ENCODE assay signal across 12 cellular contexts in genomic region chr13:49308977-49309408, GRCh38.
DNase-seq lines count a peak whose midpoint lies in the region; ATAC-seq and TF ChIP-seq lines count a peak whose summit lies in the region.
"Had no signal": no experiment of that assay in that cellular context is flagged by ENCODE, and none has a peak within 500 bp of the region (broad histone marks: within the 10 kb centered on the region; RNA-seq: fewer than 3 reads in every experiment).

No MANE protein-coding gene starts in this region.

- DNase-seq in Right ventricle myocardium superior = peak; percentile 61
- peak; percentile 65 for DNase-seq in osteoblast (ENCODE audit: insufficient read length, low spot score, missing footprints)
- DNase-seq in upper lobe of left lung = peak in 1 of 2 donors; percentile 77
- DNase-seq in activated CD8-positive, alpha-beta memory T cell treated with anti-CD3 and anti-CD28 coated beads, Interleukin-2, amount 50 U/mL, for 4 hours = no peak
- DNase-seq in NCI-H226 = no peak
- DNase-seq: activated T-cell treated with anti-CD3 and anti-CD28 coated beads, Interleukin-2, amount 50 U/mL, for 24 hours; CD4-positive, alpha-beta memory T cell; NCI-H1048; NCI-H524; retina had no signal

- no peaks in the 10 kb centered on the region for H4K20me1 ChIP-seq in osteoblast (ENCODE audit: insufficient read depth, low read length)

- no peak for TF ChIP-seq POLR2A in upper lobe of left lung (IDR thresholded peaks at IDR 0.05)

- intact Hi-C loops in Right ventricle myocardium superior (cut with DNase I) = loop anchor here (5.0 kb wide), 1 partner anchor 133 kb away; the partner anchor contains the start of genes CAB39L and SETDB2

- no peaks in the 10 kb centered on the region for H3K27me3 ChIP-seq in osteoblast (ENCODE audit: insufficient read depth, low read length)
- H3K27me3 ChIP-seq in upper lobe of left lung = no peaks in the 10 kb centered on the region

- H3K4me2 ChIP-seq in osteoblast (ENCODE audit: insufficient read depth, low read length) = peak overlapping the region; percentile 61

- H3K9me3 Mint-ChIP-seq in brain = no peaks in the 10 kb centered on the region
- H3K9me3 Mint-ChIP-seq: activated T-cell treated with anti-CD3 and anti-CD28 coated beads, Interleukin-2, amount 50 U/mL, for 24 hours; CD4-positive, alpha-beta memory T cell had no signal

- TF ChIP-seq EP300 in upper lobe of left lung (IDR thresholded peaks at IDR 0.05) = no peak

- H3K4me3 Mint-ChIP-seq in brain = no peak overlapping the region
- H3K4me3 Mint-ChIP-seq: activated T-cell treated with anti-CD3 and anti-CD28 coated beads, Interleukin-2, amount 50 U/mL, for 24 hours had no signal

- peak overlapping the region in 3 of 5 experiments; percentile 20 to 95 (median 80) for H3K27ac Mint-ChIP-seq in brain
- H3K27ac Mint-ChIP-seq: activated T-cell treated with anti-CD3 and anti-CD28 coated beads, Interleukin-2, amount 50 U/mL, for 24 hours; CD4-positive, alpha-beta memory T cell had no signal

- H3K4me1 ChIP-seq in osteoblast (ENCODE audit: insufficient read depth, low read length) (peaks cover 26% of the 10 kb centered on the region), upper lobe of left lung (peaks cover 25 to 29% (median 26%) of the 10 kb centered on the region in 4 donors)

- peak overlapping the region; percentile 90 for H2AFZ ChIP-seq in osteoblast (ENCODE audit: low read length)

- no peaks in the 10 kb centered on the region for H3K9me3 ChIP-seq in osteoblast (ENCODE audit: low read depth, low read length)
- H3K9me3 ChIP-seq in upper lobe of left lung = no peaks in the 10 kb centered on the region

- no peak overlapping the region for H3K4me3 ChIP-seq in osteoblast (ENCODE audit: insufficient read depth, low read length)
- no peak overlapping the region for H3K4me3 ChIP-seq in upper lobe of left lung

- H3K4me1 Mint-ChIP-seq in brain = peaks cover 29% of the 10 kb centered on the region

- H3K36me3 Mint-ChIP-seq in brain = peaks cover 20% of the 10 kb centered on the region

- peak overlapping the region; percentile 83 for H3K27ac ChIP-seq in osteoblast (ENCODE audit: low read depth, low read length)
- H3K27ac ChIP-seq in upper lobe of left lung = peak overlapping the region; percentile 63 to 82 (median 74)

- no peaks in the 10 kb centered on the region for H3K79me2 ChIP-seq in osteoblast (ENCODE audit: insufficient read depth, low read length)

- ATAC-seq in Right ventricle myocardium superior (ENCODE audit: poor library complexity) (peak; percentile 35), upper lobe of left lung (ENCODE audit: low FRiP score in 2 of 2) (peak in 1 of 2 donors; percentile 58), HG02840 (IDR thresholded peaks at IDR 0.05; ENCODE audit: low FRiP score, unreplicated experiment) (no peak)

- TF ChIP-seq CTCF in brain (conservative IDR thresholded peaks at IDR 0.05) = no peak
- TF ChIP-seq CTCF in osteoblast (IDR thresholded peaks at IDR 0.05; ENCODE audit: extremely low read depth, low read depth, low read length) = no peak
- no peak for TF ChIP-seq CTCF in upper lobe of left lung (IDR thresholded peaks at IDR 0.05)

- H3K36me3 ChIP-seq in osteoblast (ENCODE audit: insufficient read depth, low read length) = no peaks in the 10 kb centered on the region
- peaks cover 0 to 5% (median 0%) of the 10 kb centered on the region in 4 donors for H3K36me3 ChIP-seq in upper lobe of left lung

- no peaks in the 10 kb centered on the region for H3K27me3 Mint-ChIP-seq in brain
- H3K27me3 Mint-ChIP-seq: activated T-cell treated with anti-CD3 and anti-CD28 coated beads, Interleukin-2, amount 50 U/mL, for 24 hours; CD4-positive, alpha-beta memory T cell had no signal

- WGBS in upper lobe of left lung, 2 donors = 55 to 71% methylated on average over 11 of the region's 11 CpGs

Comparison
In these comparisons a context has a peak if more than half of its experiments do, and no peak if none do; other contexts are left out.
1. DNase-seq: peak in Right ventricle myocardium superior (single experiment) and osteoblast (single experiment); none in activated CD8-positive, alpha-beta memory T cell treated with anti-CD3 and anti-CD28 coated beads, Interleukin-2, amount 50 U/mL, for 4 hours (single experiment) and NCI-H226 (single experiment).